Comparison of ENCODE assay signal across 8 cellular contexts in genomic region chr5:178206166-178207101, GRCh38. TPM values are rescaled to one million over a fixed set of nuclear protein-coding genes. Genes with fewer than 3 reads are reported as not detected.
DNase-seq lines count a peak whose midpoint lies in the region; ATAC-seq and TF ChIP-seq lines count a peak whose summit lies in the region.

No MANE protein-coding gene starts in this region.

- POLR2A ChIA-PET in T-cell (lab: Charles Lee), result no interaction called here

- peak overlapping the region; percentile 86 to 92 for H3K27ac Mint-ChIP-seq in T-cell

- peaks cover 0 to 28% (median 22%) of the 10 kb centered on the region in 4 donors for H3K4me1 ChIP-seq in sigmoid colon

- WGBS in sigmoid colon, 2 donors, result 33 to 39% methylated on average over 12 of the region's 12 CpGs

- no peaks in the 10 kb centered on the region for H3K27me3 ChIP-seq in sigmoid colon

- H3K27me3 Mint-ChIP-seq in T-cell, result peaks cover 0 to 3% of the 10 kb centered on the region in 2 donors

- CTCF ChIA-PET in T-cell (lab: Charles Lee), result interaction anchor here in 1 of 2 donors (0.6 to 1.0 kb wide), 2 partner anchors 25 to 61 kb away, joined by 3 to 4 read pairs; no protein-coding TSS in a partner anchor

- H3K9me3 Mint-ChIP-seq in T-cell, result no peaks in the 10 kb centered on the region

- TF ChIP-seq EP300 in sigmoid colon (IDR thresholded peaks at IDR 0.05), result no peak

- H3K27ac ChIP-seq in sigmoid colon, result peak overlapping the region; percentile 93 to 97 (median 96)

- TF ChIP-seq POLR2A in GM18951 (IDR thresholded peaks at IDR 0.05; ENCODE audit: extremely low read depth, insufficient read depth, insufficient read length), result peak; percentile 20
- no peak for TF ChIP-seq POLR2A in sigmoid colon (IDR thresholded peaks at IDR 0.05)

- H3K4me1 Mint-ChIP-seq in T-cell, result peaks cover 40 to 43% (median 40%) of the 10 kb centered on the region in 3 donors

- H3K4me3 ChIP-seq in fibroblast of villous mesenchyme (ENCODE audit: low read depth, low read length), result peak overlapping the region; percentile 74
- H3K4me3 ChIP-seq in sigmoid colon, result peak overlapping the region; percentile 71 to 99 (median 86)

- DNase-seq in T-cell (no peak), fibroblast of villous mesenchyme (ENCODE audit: low read depth) (peak; percentile 60), sigmoid colon (peak; percentile 65), NCI-H82 treated with DMSO at 0.1 percent for 48 hours (lab: John Stamatoyannopoulos, UW; ENCODE audit: unreplicated experiment) (no peak), NCI-H1930 (lab: John Stamatoyannopoulos, UW) (no peak)

- H3K36me3 Mint-ChIP-seq in T-cell, result peaks cover 42% of the 10 kb centered on the region

- intact Hi-C loops in sigmoid colon (cut with DNase I), result loop anchor here (5.0 to 10.0 kb wide), 2 partner anchors 54 to 1348 kb away; partner anchors contain the start of genes NHP2 and RUFY1

- in situ Hi-C loops in GM18951 (cut with MboI; ENCODE audit: low sequenced_read_pairs, unreplicated experiment), result no loop called here

- no peaks in the 10 kb centered on the region for H3K9me3 ChIP-seq in sigmoid colon

- H3K36me3 ChIP-seq in sigmoid colon, result peaks cover 31 to 53% (median 45%) of the 10 kb centered on the region in 4 donors

- peak overlapping the region; percentile 78 to 93 (median 81) for H3K4me3 Mint-ChIP-seq in T-cell

- ATAC-seq in T-cell (replicated peaks in 1 of 4) (no peak), GM21367 (IDR thresholded peaks at IDR 0.05; ENCODE audit: unreplicated experiment) (no peak), GM21723 (IDR thresholded peaks at IDR 0.05; ENCODE audit: unreplicated experiment) (no peak)

- TF ChIP-seq CTCF in fibroblast of villous mesenchyme (IDR thresholded peaks at IDR 0.05; ENCODE audit: insufficient read depth, low read depth, low read length) (no peak), sigmoid colon (IDR thresholded peaks at IDR 0.05) (no peak)

RNA-seq across cellular contexts. Expression of gene HNRNPAB, which starts 2.1 kb away (rescaled TPM):
- 10 to 100 TPM; 78.8 to 89.2 (median 85.1) TPM for total RNA-seq in T-cell
- total RNA-seq in fibroblast of villous mesenchyme, result 52.8 and 63.5 TPM in 2 replicates
- total RNA-seq in sigmoid colon, result 100 to 1,000 TPM in 1 of 4 donors, 10 to 100 TPM in 3; 77.8 to 101 (median 83.0) TPM
- 100 to 1,000 TPM; 212 to 227 (median 219) TPM for polyA plus RNA-seq in sigmoid colon

RNA-seq across cellular contexts. Expression of gene GMCL2, which starts 19.3 kb away (rescaled TPM):
- total RNA-seq in T-cell (not detected), fibroblast of villous mesenchyme (not detected in 2 replicates), sigmoid colon (not detected)
- under 1 TPM in 1 of 3 donors, not detected in 2; 0.01 TPM for polyA plus RNA-seq in sigmoid colon

RNA-seq across cellular contexts. Expression of gene PHYKPL, which starts 26.2 kb away (rescaled TPM):
- total RNA-seq in T-cell (100 to 1,000 TPM; 135 to 208 (median 193) TPM), fibroblast of villous mesenchyme (31.5 and 32.2 TPM in 2 replicates), sigmoid colon (10 to 100 TPM; 26.0 to 66.5 (median 41.6) TPM)
- polyA plus RNA-seq in sigmoid colon, result 100 to 1,000 TPM in 1 of 3 donors, 10 to 100 TPM in 2; 46.2 to 121 (median 47.6) TPM

RNA-seq across cellular contexts. Expression of gene NHP2, which starts 52.7 kb away (rescaled TPM):
- 10 to 100 TPM; 61.2 to 95.6 (median 91.2) TPM for total RNA-seq in T-cell
- 88.1 and 102 TPM in 2 replicates for total RNA-seq in fibroblast of villous mesenchyme
- total RNA-seq in sigmoid colon, result 100 to 1,000 TPM in 3 of 4 donors, 10 to 100 TPM in 1; 77.8 to 231 (median 185) TPM
- 100 to 1,000 TPM; 131 to 177 (median 156) TPM for polyA plus RNA-seq in sigmoid colon

Comparison
In these comparisons a context has a peak if more than half of its experiments do, and no peak if none do; other contexts are left out.
1. DNase-seq: peak in fibroblast of villous mesenchyme (single experiment) and sigmoid colon (single experiment); none in T-cell (0 of 34), NCI-H82 treated with DMSO at 0.1 percent for 48 hours (single experiment) and NCI-H1930 (0 of 2).